13 cellular contexts compared by ENCODE assay signal in the genomic region with DNA sequence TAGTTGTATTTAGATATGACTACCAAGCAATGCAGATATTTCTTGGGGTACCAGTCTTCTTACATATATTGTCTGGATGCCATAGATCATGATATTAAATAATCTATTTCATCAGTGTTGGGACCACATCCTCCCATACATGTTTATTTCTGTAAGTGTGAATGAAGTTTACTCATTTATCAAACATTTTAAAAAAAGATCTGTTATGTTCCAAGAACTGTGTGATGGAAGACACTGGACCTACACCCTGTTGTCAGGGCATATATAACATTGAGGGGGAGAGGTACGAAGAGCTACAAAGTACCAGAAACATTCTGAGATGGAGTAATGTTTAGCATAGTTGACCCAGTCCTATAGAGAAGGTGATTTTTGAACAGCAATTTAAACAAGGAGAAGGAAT. TPM values are rescaled to one million over a fixed set of nuclear protein-coding genes. Genes with fewer than 3 reads are reported as not detected.
DNase-seq lines count a peak whose midpoint lies in the region; ATAC-seq and TF ChIP-seq lines count a peak whose summit lies in the region.
"Had no signal": no experiment of that assay in that cellular context is flagged by ENCODE, and none has a peak within 500 bp of the region (broad histone marks: within the 10 kb centered on the region; RNA-seq: fewer than 3 reads in every experiment).

No MANE protein-coding gene starts in this region.

- no peaks in the 10 kb centered on the region for H3K27me3 Mint-ChIP-seq in chondrocyte (ENCODE audit: low read depth)
- H3K27me3 Mint-ChIP-seq in type B pancreatic cell = no peaks in the 10 kb centered on the region

- H3F3A ChIP-seq in SU-DHL-6 (ENCODE audit: insufficient read depth) = peaks cover 42% of the 10 kb centered on the region

- intact Hi-C loops in gastrocnemius medialis (cut with DNase I; ENCODE audit: low total_unique reads) = no loop called here

- peaks cover 80% of the 10 kb centered on the region for H4K20me1 ChIP-seq in DND-41 (ENCODE audit: insufficient read depth, low read length)
- peaks cover 50% of the 10 kb centered on the region for H4K20me1 ChIP-seq in SU-DHL-6 (ENCODE audit: low read depth, low read length)

- no peak for TF ChIP-seq CTCF in DND-41 (IDR thresholded peaks at IDR 0.05; ENCODE audit: borderline replicate concordance, extremely low read depth, low read length, poor library complexity, severe bottlenecking)
- TF ChIP-seq CTCF in SU-DHL-6 (IDR thresholded peaks at IDR 0.05; ENCODE audit: insufficient read depth, low read length, poor library complexity, severe bottlenecking) = no peak
- TF ChIP-seq CTCF in chondrocyte (IDR thresholded peaks at IDR 0.05) = no peak
- no peak for TF ChIP-seq CTCF in gastrocnemius medialis (IDR thresholded peaks at IDR 0.05 in 4 of 5, conservative IDR thresholded peaks at IDR 0.05 in 1 of 5)
- TF ChIP-seq CTCF in type B pancreatic cell (conservative IDR thresholded peaks at IDR 0.05) = no peak

- H3K9ac ChIP-seq in DND-41 (ENCODE audit: low read depth, low read length) (no peak overlapping the region), SU-DHL-6 (ENCODE audit: low read length) (no peak overlapping the region)

- peaks cover 55% of the 10 kb centered on the region for H3K4me1 ChIP-seq in DND-41 (ENCODE audit: insufficient read depth, low read length)
- H3K4me1 ChIP-seq in gastrocnemius medialis = peaks cover 74 to 75% of the 10 kb centered on the region in 2 donors

- in situ Hi-C loops in gastrocnemius medialis (cut with MboI; ENCODE audit: low sequenced_read_pairs in 4 of 4) = no loop called here

- H3K4me3 Mint-ChIP-seq in chondrocyte (ENCODE audit: unreplicated experiment) (no peak overlapping the region), type B pancreatic cell (no peak overlapping the region)

- H3K4me1 Mint-ChIP-seq in chondrocyte (ENCODE audit: low read depth) (peaks cover 62% of the 10 kb centered on the region), type B pancreatic cell (ENCODE audit: unreplicated experiment) (peaks cover 44% of the 10 kb centered on the region)

- TF ChIP-seq POLR2A in gastrocnemius medialis (IDR thresholded peaks at IDR 0.05) = no peak

- H3K4me2 ChIP-seq in DND-41 (ENCODE audit: insufficient read depth, low read length) (no peak overlapping the region), SU-DHL-6 (ENCODE audit: low read depth, low read length, poor library complexity, severe bottlenecking) (peak overlapping the region; percentile 28)

- H3K9me3 ChIP-seq in DND-41 (ENCODE audit: insufficient read depth, low read length, severe bottlenecking) = no peaks in the 10 kb centered on the region
- no peaks in the 10 kb centered on the region for H3K9me3 ChIP-seq in SU-DHL-6 (ENCODE audit: insufficient read depth, low read length)
- H3K9me3 ChIP-seq in gastrocnemius medialis = no peaks in the 10 kb centered on the region

- H3K9me2 ChIP-seq in SU-DHL-6 (replicated peaks; ENCODE audit: insufficient read depth, low read length) = no peaks in the 10 kb centered on the region

- H3K36me3 ChIP-seq in DND-41 (ENCODE audit: insufficient read depth, low read length) = peaks cover 51% of the 10 kb centered on the region
- H3K36me3 ChIP-seq in SU-DHL-6 (ENCODE audit: low read length) = peaks cover 20% of the 10 kb centered on the region
- H3K36me3 ChIP-seq in gastrocnemius medialis = peaks cover 0 to 5% of the 10 kb centered on the region in 2 donors

- H3K9me3 Mint-ChIP-seq in chondrocyte (ENCODE audit: low read depth) (no peaks in the 10 kb centered on the region), type B pancreatic cell (no peaks in the 10 kb centered on the region)

- no peak overlapping the region for H3K4me3 ChIP-seq in DND-41 (ENCODE audit: low read depth in 1 of 2, low read length in 2 of 2)
- H3K4me3 ChIP-seq in SU-DHL-6 (ENCODE audit: insufficient read depth, low read length, poor library complexity, severe bottlenecking) = no peak overlapping the region
- H3K4me3 ChIP-seq in gastrocnemius medialis = no peak overlapping the region

- no peak overlapping the region for H2AFZ ChIP-seq in DND-41 (ENCODE audit: low read depth, low read length)
- H2AFZ ChIP-seq in SU-DHL-6 (ENCODE audit: low read depth, low read length, severe bottlenecking) = no peak overlapping the region

- H3K79me2 ChIP-seq in DND-41 (ENCODE audit: insufficient read depth, low read length) = peaks cover 100% of the 10 kb centered on the region
- peaks cover 100% of the 10 kb centered on the region for H3K79me2 ChIP-seq in SU-DHL-6 (ENCODE audit: insufficient read depth, low read length)

- peak overlapping the region; percentile 10; the same call in 1 of the 2 replicates for H3K27ac ChIP-seq in DND-41 (ENCODE audit: low read length)
- peak overlapping the region; percentile 7 for H3K27ac ChIP-seq in SU-DHL-6 (ENCODE audit: low read depth, low read length)
- H3K27ac ChIP-seq in gastrocnemius medialis = peak overlapping the region; percentile 85 to 92 (median 88)
- H3K27ac ChIP-seq: HL-60 had no signal

- no peak for ATAC-seq in DND-41 (ENCODE audit: insufficient read depth, low read depth)
- ATAC-seq in gastrocnemius medialis = no peak
- no peak for ATAC-seq in GM21825 (IDR thresholded peaks at IDR 0.05; ENCODE audit: unreplicated experiment)

- H3K27me3 ChIP-seq in DND-41 (ENCODE audit: insufficient read depth, low read length, poor library complexity) (no peaks in the 10 kb centered on the region), SU-DHL-6 (ENCODE audit: low read length) (no peaks in the 10 kb centered on the region), gastrocnemius medialis (no peaks in the 10 kb centered on the region)

- H3K27ac Mint-ChIP-seq in chondrocyte (ENCODE audit: unreplicated experiment) (peak overlapping the region; percentile 24), type B pancreatic cell (no peak overlapping the region)

- peaks cover 17% of the 10 kb centered on the region for H3K36me3 Mint-ChIP-seq in chondrocyte (ENCODE audit: low read depth)
- peaks cover 13% of the 10 kb centered on the region for H3K36me3 Mint-ChIP-seq in type B pancreatic cell

- DNase-seq in DND-41 (no peak), chondrocyte (ENCODE audit: low spot score) (no peak), gastrocnemius medialis (no peak), NOMO-1 treated with DMSO at 0.1 percent for 48 hours (lab: John Stamatoyannopoulos, UW; ENCODE audit: unreplicated experiment) (no peak), type B pancreatic cell (ENCODE audit: extremely low spot score, unreplicated experiment) (no peak)
- DNase-seq: activated CD4-positive, alpha-beta T cell treated with anti-CD3 and anti-CD28 coated beads for 4 hours; central memory CD4-positive, alpha-beta T cell; midbrain; NCI-H2029; RPMI8226 had no signal

RNA-seq across cellular contexts. Expression of a gene that starts 26.6 kb away (rescaled TPM):
- total RNA-seq in chondrocyte = 164 to 177 TPM (median 166 TPM) in 3 replicates
- 100 to 1,000 TPM; 519 to 597 (median 557) TPM for total RNA-seq in gastrocnemius medialis
- total RNA-seq in type B pancreatic cell (ENCODE audit: low replicate concordance) = 61.2 and 69.4 TPM in 2 replicates

Comparison
In these comparisons a context has a peak if more than half of its experiments do, and no peak if none do; other contexts are left out.
1. H3K27ac ChIP-seq: peak in every context shown above with its lines; median percentile 88 in gastrocnemius medialis; 10 in DND-41; 7 in SU-DHL-6.